ENCODE assay signal across 30 cellular contexts in the genomic region with DNA sequence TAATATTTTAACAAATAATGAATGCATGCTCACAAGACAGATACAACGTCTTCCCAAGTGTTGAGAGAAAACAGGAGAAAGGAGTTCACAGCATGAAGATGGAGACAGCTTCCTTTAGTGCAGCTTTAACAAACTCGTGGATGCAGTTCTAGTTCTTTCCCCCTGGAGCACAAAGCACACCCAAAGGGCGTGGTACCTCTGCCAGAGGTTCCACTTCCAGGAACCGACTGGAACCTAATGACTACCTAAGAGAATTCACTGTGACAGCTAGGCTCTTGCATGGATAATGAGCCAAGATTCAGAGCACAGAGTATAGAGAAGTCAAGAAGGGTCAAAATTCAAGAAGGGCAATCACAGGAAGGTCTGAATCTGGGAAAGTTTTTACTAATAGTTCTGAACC.
"Had no signal": no experiment of that assay in that cellular context is flagged by ENCODE, and none has a peak within 500 bp of the region (broad histone marks: within the 10 kb centered on the region; RNA-seq: fewer than 3 reads in every experiment).

No MANE protein-coding gene starts in this region.

- H3K4me3 ChIP-seq: pancreas, prostate gland, right lobe of liver, sigmoid colon, smooth muscle cell, spleen, suprapubic skin, testis, tibial artery, transverse colon, upper lobe of left lung, vagina had no signal

- FAIRE-seq: pancreas, urothelium cell line had no signal

- H3K27ac ChIP-seq: neutrophil, pancreas, prostate gland, right lobe of liver, sigmoid colon, spleen, suprapubic skin, testis, tibial artery, transverse colon, upper lobe of left lung, vagina had no signal

- H3K36me3 ChIP-seq: neutrophil, pancreas, prostate gland, right lobe of liver, sigmoid colon, spleen, suprapubic skin, tibial artery, transverse colon, upper lobe of left lung, vagina had no signal

- H3K4me1 ChIP-seq: pancreas, prostate gland, right lobe of liver, sigmoid colon, spleen, suprapubic skin, testis, tibial artery, upper lobe of left lung, vagina had no signal

- H3K4me2 ChIP-seq: smooth muscle cell had no signal

- H3K27me3 ChIP-seq: neutrophil, pancreas, right lobe of liver, sigmoid colon, spleen, suprapubic skin, testis, tibial artery, transverse colon, upper lobe of left lung, vagina had no signal

- DNase-seq: naive B cell; naive thymus-derived CD8-positive, alpha-beta T cell; nephron progenitor cell; nucleus accumbens; pancreas; right cardiac atrium; right lobe of liver; sigmoid colon; spleen; stimulated activated CD4-positive, alpha-beta T cell treated with anti-CD3 and anti-CD28 coated beads, Interleukin-12 subunit alpha, Interleukin-12 subunit beta, amount 100 ng/mL, for 4 hours; stimulated activated CD4-positive, alpha-beta T cell treated with anti-CD3 and anti-CD28 coated beads, Interleukin-1b, Interleukin-23, amount 100 ng/mL, for 48 hours; stimulated activated CD4-positive, alpha-beta T cell treated with anti-CD3 and anti-CD28 coated beads, Interleukin-4, amount 100 ng/mL, for 1 hour; stimulated activated CD4-positive, alpha-beta T cell treated with anti-CD3 and anti-CD28 coated beads, Interleukin-4, amount 100 ng/mL, for 4 hours; stimulated activated CD8-positive, alpha-beta memory T cell treated with anti-CD3 and anti-CD28 coated beads, Interleukin-4, amount 100 ng/mL, for 48 hours; stimulated activated naive CD4-positive, alpha-beta T cell; stimulated activated naive CD8-positive, alpha-beta T cell treated with anti-CD3 and anti-CD28 coated beads, Interleukin-15, amount 100 ng/mL, for 72 hours; stimulated activated naive CD8-positive, alpha-beta T cell treated with anti-CD3 and anti-CD28 coated beads, Interleukin-15, Interleukin-2, amounts not matched to agents 100 U/mL and 50 U/mL, for 24 hours; substantia nigra; testis; tibial artery; transverse colon; upper lobe of left lung had no signal

- ATAC-seq: naive thymus-derived CD8-positive, alpha-beta T cell; natural killer cell treated with Interleukin-12 subunit alpha and Interleukin-12 subunit beta and Interleukin-15 and Interleukin-18, amount 100 ng/mL, for 72 hours; pancreas; right cardiac atrium; right lobe of liver; stimulated activated memory B cell treated with anti-CD40 and anti-IgM and Interleukin-4, amounts not matched to agents 10 μg/mL and 1 μg/mL and 100 μg/mL, for 72 hours; stimulated activated naive CD8-positive, alpha-beta T cell treated with anti-CD3 and anti-CD28 coated beads, Interleukin-15, amount 100 ng/mL, for 72 hours; stimulated activated naive CD8-positive, alpha-beta T cell treated with anti-CD3 and anti-CD28 coated beads, Interleukin-15, Interleukin-2, amounts not matched to agents 100 U/mL and 50 U/mL, for 24 hours had no signal

- H3K9me3 ChIP-seq: neutrophil, pancreas, prostate gland, right lobe of liver, sigmoid colon, suprapubic skin, testis, tibial artery, transverse colon, upper lobe of left lung, vagina had no signal
